9 cellular contexts compared by ENCODE assay signal in genomic region chrX:130166503-130166777, GRCh38. TPM values are rescaled to one million over a fixed set of nuclear protein-coding genes. Genes with fewer than 3 reads are reported as not detected.
DNase-seq lines count a peak whose midpoint lies in the region; ATAC-seq, FAIRE-seq and TF ChIP-seq lines count a peak whose summit lies in the region.
"Had no signal": no experiment of that assay in that cellular context is flagged by ENCODE, and none has a peak within 500 bp of the region (broad histone marks: within the 10 kb centered on the region; RNA-seq: fewer than 3 reads in every experiment).

No MANE protein-coding gene starts in this region.

- no peaks in the 10 kb centered on the region for H3K9me3 ChIP-seq in tibial artery

- no peaks in the 10 kb centered on the region for H3K9me3 Mint-ChIP-seq in activated T-cell treated with anti-CD3 and anti-CD28 coated beads, Interleukin-2, amount 50 U/mL, for 4 hours

- no peaks in the 10 kb centered on the region for H3K27me3 ChIP-seq in tibial artery

- H3K4me3 Mint-ChIP-seq in activated T-cell treated with anti-CD3 and anti-CD28 coated beads, Interleukin-2, amount 50 U/mL, for 4 hours, result peak overlapping the region; percentile 95

- in situ Hi-C loops in astrocyte of the spinal cord (cut with HindIII; ENCODE audit: low sequenced_read_pairs), result no loop called here

- no peaks in the 10 kb centered on the region for H3K27me3 Mint-ChIP-seq in activated T-cell treated with anti-CD3 and anti-CD28 coated beads, Interleukin-2, amount 50 U/mL, for 4 hours (ENCODE audit: low read depth)

- TF ChIP-seq CTCF in astrocyte of the spinal cord (IDR thresholded peaks at IDR 0.05; ENCODE audit: low read depth, low read length) (no peak), lower leg skin (IDR thresholded peaks at IDR 0.05) (no peak), tibial artery (IDR thresholded peaks at IDR 0.05) (no peak), D721Med (IDR thresholded peaks at IDR 0.05; ENCODE audit: insufficient read depth, missing control alignments) (no peak)

- WGBS in lower leg skin, 2 donors, result 0 to 44% methylated on average over 4 of the region's 4 CpGs

- DNase-seq in activated T-cell treated with anti-CD3 and anti-CD28 coated beads, Interleukin-2, amount 50 U/mL, for 4 hours, result no peak
- DNase-seq in activated T-cell treated with anti-CD3 and anti-CD28 coated beads, Interleukin-2, amount 50 U/mL, for 1 hour, result no peak
- no peak for DNase-seq in astrocyte of the spinal cord (ENCODE audit: low read depth, low spot score)
- no peak for DNase-seq in lower leg skin (ENCODE audit: low spot score in 2 of 2)
- DNase-seq in tibial artery, result no peak
- DNase-seq in D721Med (ENCODE audit: insufficient read length, low spot score), result no peak
- DNase-seq in ecto neural progenitor cell (ENCODE audit: low spot score), result no peak

- H3K4me3 ChIP-seq in astrocyte of the spinal cord (ENCODE audit: low read depth, low read length), result peak overlapping the region; percentile 69
- H3K4me3 ChIP-seq in lower leg skin (ENCODE audit: low read depth, poor library complexity, severe bottlenecking), result peak overlapping the region; percentile 32
- H3K4me3 ChIP-seq in tibial artery, result peak overlapping the region; percentile 65 to 70

- intact Hi-C loops in lower leg skin (cut with DNase I; ENCODE audit: low total_unique reads) (no loop called here), tibial artery (cut with DNase I; ENCODE audit: low total_unique reads) (no loop called here)

- TF ChIP-seq POLR2A in lower leg skin (IDR thresholded peaks at IDR 0.05), result no peak

- no peak for FAIRE-seq in D721Med (lab: Jason Lieb, UNC)

- no peaks in the 10 kb centered on the region for H3K36me3 Mint-ChIP-seq in activated T-cell treated with anti-CD3 and anti-CD28 coated beads, Interleukin-2, amount 50 U/mL, for 4 hours (ENCODE audit: insufficient read depth)

- no peak for ATAC-seq in activated T-cell treated with anti-CD3 and anti-CD28 coated beads, Interleukin-2, amount 50 U/mL, for 4 hours
- ATAC-seq in GM21390 (IDR thresholded peaks at IDR 0.05; ENCODE audit: unreplicated experiment), result no peak

- H3K4me1 Mint-ChIP-seq in activated T-cell treated with anti-CD3 and anti-CD28 coated beads, Interleukin-2, amount 50 U/mL, for 4 hours (ENCODE audit: low read depth), result peaks cover 24% of the 10 kb centered on the region

- H3K27ac ChIP-seq in tibial artery, result peak overlapping the region; percentile 86 to 90

- H3K4me1 ChIP-seq in tibial artery, result peaks cover 0 to 13% (median 0%) of the 10 kb centered on the region in 4 donors

- no peaks in the 10 kb centered on the region for H3K36me3 ChIP-seq in tibial artery

RNA-seq across cellular contexts. Expression of gene AIFM1, which starts 0.8 kb away (rescaled TPM):
- total RNA-seq in activated T-cell treated with anti-CD3 and anti-CD28 coated beads, Interleukin-2, amount 50 U/mL, for 4 hours, result 10 to 100 TPM; 45.2 to 54.5 (median 51.9) TPM
- total RNA-seq in lower leg skin, result 10 to 100 TPM in 2 of 4 donors, 1 to 10 TPM in 2; 7.6 to 15.0 (median 10.4) TPM

RNA-seq across cellular contexts. Expression of gene RAB33A, which starts 5.3 kb away (rescaled TPM):
- 10 to 100 TPM; 10.6 to 13.6 (median 11.0) TPM for total RNA-seq in activated T-cell treated with anti-CD3 and anti-CD28 coated beads, Interleukin-2, amount 50 U/mL, for 4 hours
- total RNA-seq in lower leg skin, result under 1 TPM in 1 of 4 donors, not detected in 3; 0.65 TPM
- total RNA-seq: LHCN-M2 had no signal

RNA-seq across cellular contexts. Expression of gene ELF4, which starts 56.1 kb away (rescaled TPM):
- total RNA-seq in activated T-cell treated with anti-CD3 and anti-CD28 coated beads, Interleukin-2, amount 50 U/mL, for 4 hours, result 10 to 100 TPM; 22.7 to 26.5 (median 23.0) TPM
- 10 to 100 TPM; 10.8 to 19.1 (median 16.4) TPM for total RNA-seq in lower leg skin

Comparison
In these comparisons a context has a peak if more than half of its experiments do, and no peak if none do; other contexts are left out.
1. RNA of gene RAB33A, which starts 5.3 kb away (total RNA-seq): 10.6 to 13.6 TPM in activated T-cell treated with anti-CD3 and anti-CD28 coated beads, Interleukin-2, amount 50 U/mL, for 4 hours; 0.65 TPM in lower leg skin; every median in the first group is over 4 times any median in the second.
2. Peak in every context shown above with its lines, with median percentiles within 50 percentile points of each other: H3K4me3 ChIP-seq.